Comparison of ENCODE assay signal across 17 cellular contexts in the genomic region with DNA sequence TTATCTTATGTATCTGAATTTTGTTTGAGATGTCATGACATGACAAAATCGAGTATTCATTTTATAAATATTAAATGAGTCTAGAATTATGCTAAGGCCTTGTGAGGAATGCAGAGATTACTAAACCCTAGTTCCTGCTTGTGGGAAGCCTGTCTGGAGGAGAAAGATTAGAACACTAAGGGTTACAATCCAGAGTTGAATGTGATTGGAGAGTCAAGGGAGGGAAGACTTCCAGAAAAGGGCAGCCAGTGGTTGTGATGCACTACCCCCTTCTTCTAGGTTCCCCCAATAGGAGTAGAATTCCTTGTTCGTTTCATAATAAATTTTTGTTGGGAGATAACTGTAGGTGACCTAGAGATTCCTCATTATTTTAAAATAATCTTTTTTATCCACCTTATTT.
"Had no signal": no experiment of that assay in that cellular context is flagged by ENCODE, and none has a peak within 500 bp of the region (broad histone marks: within the 10 kb centered on the region; RNA-seq: fewer than 3 reads in every experiment).

No MANE protein-coding gene starts in this region.

- H3K9me3 Mint-ChIP-seq: activated naive CD4-positive, alpha-beta T cell treated with anti-CD3 and anti-CD28 coated beads, Interleukin-2, amount 50 U/mL, for 72 hours; activated T-cell treated with anti-CD3 and anti-CD28 coated beads, Interleukin-2, amount 50 U/mL, for 24 hours; memory B cell; type B pancreatic cell had no signal

- H3K27me3 ChIP-seq: heart left ventricle had no signal

- ATAC-seq: activated CD4-positive, CD25-positive, alpha-beta regulatory T cell treated with anti-CD3 and anti-CD28 coated beads, Interleukin-2, amount 50 U/mL, for 24 hours; activated CD8-positive, alpha-beta memory T cell treated with anti-CD3 and anti-CD28 coated beads, Interleukin-2, amount 10 ng/mL, durations not matched to agents 7 days and 5 days; activated naive CD4-positive, alpha-beta T cell treated with anti-CD3 and anti-CD28 coated beads, Interleukin-2, amount 50 U/mL, for 72 hours; heart left ventricle; left lobe of liver had no signal

- H3K27ac Mint-ChIP-seq: activated CD8-positive, alpha-beta memory T cell treated with anti-CD3 and anti-CD28 coated beads, Interleukin-2, amount 10 ng/mL, durations not matched to agents 7 days and 5 days; activated naive CD4-positive, alpha-beta T cell treated with anti-CD3 and anti-CD28 coated beads, Interleukin-2, amount 50 U/mL, for 72 hours; activated T-cell treated with anti-CD3 and anti-CD28 coated beads, Interleukin-2, amount 50 U/mL, for 24 hours; memory B cell; type B pancreatic cell had no signal

- H3K9me3 ChIP-seq: heart left ventricle had no signal

- H3K4me3 ChIP-seq: heart left ventricle had no signal

- DNase-seq: activated CD4-positive, alpha-beta T cell treated with anti-CD3 and anti-CD28 coated beads, Interleukin-2, amount 50 U/mL, for 4 hours; activated CD8-positive, alpha-beta memory T cell treated with anti-CD3 and anti-CD28 coated beads, Interleukin-2, amount 10 ng/mL, durations not matched to agents 7 days and 5 days; activated effector memory CD4-positive, alpha-beta T cell treated with anti-CD3 and anti-CD28 coated beads, Interleukin-2, amount 50 U/mL, for 16 hours; activated T-cell treated with anti-CD3 and anti-CD28 coated beads, Interleukin-2, amount 50 U/mL, for 24 hours; amygdala; cerebellar nuclear complex; dermis blood vessel endothelial cell; heart left ventricle; islet precursor cell; stimulated activated CD4-positive, alpha-beta T cell treated with anti-CD3 and anti-CD28 coated beads, Interleukin-15, amount 100 ng/mL, for 24 hours; stimulated activated CD4-positive, alpha-beta T cell treated with anti-CD3 and anti-CD28 coated beads, Interleukin-4, amount 100 ng/mL, for 4 hours had no signal

- H3K27me3 Mint-ChIP-seq: activated CD8-positive, alpha-beta memory T cell treated with anti-CD3 and anti-CD28 coated beads, Interleukin-2, amount 10 ng/mL, durations not matched to agents 7 days and 5 days; activated T-cell treated with anti-CD3 and anti-CD28 coated beads, Interleukin-2, amount 50 U/mL, for 24 hours; brain; memory B cell; type B pancreatic cell had no signal

- H3K4me3 Mint-ChIP-seq: activated CD8-positive, alpha-beta memory T cell treated with anti-CD3 and anti-CD28 coated beads, Interleukin-2, amount 10 ng/mL, durations not matched to agents 7 days and 5 days; activated T-cell treated with anti-CD3 and anti-CD28 coated beads, Interleukin-2, amount 50 U/mL, for 24 hours; brain; memory B cell; type B pancreatic cell had no signal

- H3K36me3 ChIP-seq: heart left ventricle had no signal
